In genomic region chr15:100909582-100909981, GRCh38 we compare ENCODE assay signal across 21 cellular contexts. TPM values are rescaled to one million over a fixed set of nuclear protein-coding genes. Genes with fewer than 3 reads are reported as not detected.
"Had no signal": no experiment of that assay in that cellular context is flagged by ENCODE, and none has a peak within 500 bp of the region (broad histone marks: within the 10 kb centered on the region; RNA-seq: fewer than 3 reads in every experiment).

No MANE protein-coding gene starts in this region.

- H3K9me3 Mint-ChIP-seq: natural killer cell treated with Interleukin-12 subunit alpha and Interleukin-12 subunit beta and Interleukin-15 and Interleukin-18, amount 100 ng/mL, for 72 hours; stimulated activated naive CD8-positive, alpha-beta T cell treated with anti-CD3 and anti-CD28 coated beads, Interleukin-15, Interleukin-2, amounts not matched to agents 100 ng/mL and 50 ng/mL, for 24 hours had no signal

- DNase-seq: effector CD4-positive, alpha-beta T cell; foreskin melanocyte; head of caudate nucleus; left colon; mammary epithelial cell; occipital lobe; pancreas; retina; spleen; stimulated activated CD4-positive, alpha-beta T cell treated with anti-CD3 and anti-CD28 coated beads, Interleukin-15, amount 100 ng/mL, for 24 hours; stimulated activated CD4-positive, alpha-beta T cell treated with anti-CD3 and anti-CD28 coated beads, Interleukin-1b, Interleukin-23, amount 100 ng/mL, for 48 hours; stimulated activated CD4-positive, alpha-beta T cell treated with anti-CD3 and anti-CD28 coated beads, Interleukin-4, amount 100 ng/mL, for 24 hours; upper lobe of left lung had no signal

- H3K4me1 ChIP-seq: pancreas, right lobe of liver, tibial artery, uterus had no signal

- H3K9me3 ChIP-seq: pancreas, right lobe of liver, tibial artery, upper lobe of left lung, uterus had no signal

- H3K27ac Mint-ChIP-seq: natural killer cell treated with Interleukin-12 subunit alpha and Interleukin-12 subunit beta and Interleukin-15 and Interleukin-18, amount 100 ng/mL, for 72 hours; progenitor cell of endocrine pancreas; stimulated activated memory B cell treated with anti-CD40 and anti-IgM and Interleukin-4, amounts not matched to agents 10 μg/mL and 1 μg/mL and 100 μg/mL, for 72 hours; stimulated activated naive CD8-positive, alpha-beta T cell treated with anti-CD3 and anti-CD28 coated beads, Interleukin-15, Interleukin-2, amounts not matched to agents 100 ng/mL and 50 ng/mL, for 24 hours had no signal

- H3K4me3 ChIP-seq: hepatocyte, pancreas, right lobe of liver, spleen, tibial artery, upper lobe of left lung, uterus had no signal

- H3K36me3 ChIP-seq: right lobe of liver, spleen, upper lobe of left lung, uterus had no signal

- H3K4me3 Mint-ChIP-seq: natural killer cell treated with Interleukin-12 subunit alpha and Interleukin-12 subunit beta and Interleukin-15 and Interleukin-18, amount 100 ng/mL, for 72 hours; stimulated activated memory B cell treated with anti-CD40 and anti-IgM and Interleukin-4, amounts not matched to agents 10 μg/mL and 1 μg/mL and 100 μg/mL, for 72 hours; stimulated activated naive CD8-positive, alpha-beta T cell treated with anti-CD3 and anti-CD28 coated beads, Interleukin-15, Interleukin-2, amounts not matched to agents 100 ng/mL and 50 ng/mL, for 24 hours had no signal

- ATAC-seq: left colon; natural killer cell treated with Interleukin-12 subunit alpha and Interleukin-12 subunit beta and Interleukin-15 and Interleukin-18, amount 100 ng/mL, for 72 hours; pancreas; right lobe of liver; stimulated activated memory B cell treated with anti-CD40 and anti-IgM and Interleukin-4, amounts not matched to agents 10 μg/mL and 1 μg/mL and 100 μg/mL, for 72 hours had no signal

- H3K27ac ChIP-seq: hepatocyte, pancreas, right lobe of liver, spleen, tibial artery, upper lobe of left lung, uterus had no signal

- H3K36me3 Mint-ChIP-seq: natural killer cell treated with Interleukin-12 subunit alpha and Interleukin-12 subunit beta and Interleukin-15 and Interleukin-18, amount 100 ng/mL, for 72 hours had no signal

RNA-seq across cellular contexts. Expression of gene ALDH1A3, which starts 30.0 kb away (rescaled TPM):
- total RNA-seq: natural killer cell treated with Interleukin-12 subunit alpha and Interleukin-12 subunit beta and Interleukin-15 and Interleukin-18, amount 100 ng/mL, for 72 hours had no signal
